8 cellular contexts compared by ENCODE assay signal in genomic region chr19:4914736-4915501, GRCh38. TPM values are rescaled to one million over a fixed set of nuclear protein-coding genes. Genes with fewer than 3 reads are reported as not detected.
DNase-seq lines count a peak whose midpoint lies in the region; ATAC-seq and TF ChIP-seq lines count a peak whose summit lies in the region.

No MANE protein-coding gene starts in this region.

- whole genome bisulfite sequencing in upper lobe of left lung, 2 donors: 71 to 77% methylated on average over 18 to 23 of the region's 23 CpGs

- no peaks in the 10 kb centered on the region for H3K27me3 ChIP-seq in upper lobe of left lung

- H3K27ac Mint-ChIP-seq in activated B cell treated with CpG ODN at 0.5 μM for 24 hours: peak overlapping the region; percentile 93
- peak overlapping the region; percentile 97 to 100 (median 99) for H3K27ac Mint-ChIP-seq in naive thymus-derived CD8-positive, alpha-beta T cell

- CTCF ChIA-PET in activated B cell treated with CpG ODN at 0.5 μM for 24 hours (lab: Charles Lee): interaction anchor here (1.0 to 4.3 kb wide), 3 partner anchors 42 to 106 kb away, joined by 3 to 111 read pairs (median 4); no protein-coding TSS in a partner anchor

- DNase-seq in HS-5 (ENCODE audit: low read depth) (peak; percentile 84), activated B cell treated with CpG ODN at 0.5 μM for 24 hours (no peak), cardiac fibroblast (ENCODE audit: low read depth in 2 of 2) (peak; percentile 73 to 82), upper lobe of left lung (peak in 1 of 2 donors; percentile 71), NCI-H2227 (lab: John Stamatoyannopoulos, UW; ENCODE audit: unreplicated experiment) (no peak), NCI-H2029 treated with DMSO at 0.1 percent for 48 hours (lab: John Stamatoyannopoulos, UW) (no peak)
- DNase-seq in naive thymus-derived CD8-positive, alpha-beta T cell: peak; percentile 54 to 89 (median 62)

- TF ChIP-seq POLR2A in upper lobe of left lung (IDR thresholded peaks at IDR 0.05): no peak

- peak overlapping the region in 3 of 4 donors; percentile 54 to 86 (median 85) for H3K27ac ChIP-seq in upper lobe of left lung

- POLR2A ChIA-PET in activated B cell treated with CpG ODN at 0.5 μM for 24 hours (lab: Charles Lee): interaction anchor here (2.0 to 2.7 kb wide), 2 partner anchors 48 to 54 kb away, joined by 13 to 23 read pairs; partner anchors contain the start of genes KDM4B and PLIN3
- POLR2A ChIA-PET in naive thymus-derived CD8-positive, alpha-beta T cell (lab: Charles Lee): interaction anchor here (1.0 to 4.4 kb wide), 7 partner anchors 11 to 264 kb away, joined by 3 to 63 read pairs (median 13); partner anchors contain the start of genes FEM1A, KDM4B and PLIN3

- TF ChIP-seq EP300 in upper lobe of left lung (IDR thresholded peaks at IDR 0.05): no peak

- peak overlapping the region; percentile 98 for H3K4me3 Mint-ChIP-seq in activated B cell treated with CpG ODN at 0.5 μM for 24 hours
- H3K4me3 Mint-ChIP-seq in naive thymus-derived CD8-positive, alpha-beta T cell: peak overlapping the region; percentile 97 to 100 (median 100)

- no peaks in the 10 kb centered on the region for H3K9me3 Mint-ChIP-seq in activated B cell treated with CpG ODN at 0.5 μM for 24 hours
- no peaks in the 10 kb centered on the region for H3K9me3 Mint-ChIP-seq in naive thymus-derived CD8-positive, alpha-beta T cell

- TF ChIP-seq CTCF in activated B cell treated with CpG ODN at 0.5 μM for 24 hours (IDR thresholded peaks at IDR 0.05): no peak
- no peak for TF ChIP-seq CTCF in cardiac fibroblast (IDR thresholded peaks at IDR 0.05; ENCODE audit: low read depth, low read length)
- no peak for TF ChIP-seq CTCF in upper lobe of left lung (IDR thresholded peaks at IDR 0.05)

- H3K36me3 ChIP-seq in upper lobe of left lung: no peaks in the 10 kb centered on the region

- H3K9me3 ChIP-seq in upper lobe of left lung: no peaks in the 10 kb centered on the region

- peak; percentile 43 for ATAC-seq in activated B cell treated with CpG ODN at 0.5 μM for 24 hours (ENCODE audit: low read depth)
- peak; percentile 54 to 64 for ATAC-seq in naive thymus-derived CD8-positive, alpha-beta T cell
- peak; percentile 5 to 73 for ATAC-seq in upper lobe of left lung (ENCODE audit: low FRiP score in 2 of 2)
- ATAC-seq in GM19455 (IDR thresholded peaks at IDR 0.05; ENCODE audit: unreplicated experiment): no peak

- peaks cover 3% of the 10 kb centered on the region for H3K36me3 Mint-ChIP-seq in activated B cell treated with CpG ODN at 0.5 μM for 24 hours (ENCODE audit: low read depth)
- peaks cover 0 to 21% (median 12%) of the 10 kb centered on the region in 3 donors for H3K36me3 Mint-ChIP-seq in naive thymus-derived CD8-positive, alpha-beta T cell

- intact Hi-C loops in activated B cell treated with CpG ODN at 0.5 μM for 24 hours (cut with micrococcal nuclease): loop anchor here (5.0 kb wide), 1 partner anchor 217 kb away; no protein-coding TSS in a partner anchor

- H3K4me1 Mint-ChIP-seq in activated B cell treated with CpG ODN at 0.5 μM for 24 hours: peaks cover 66% of the 10 kb centered on the region
- H3K4me1 Mint-ChIP-seq in naive thymus-derived CD8-positive, alpha-beta T cell: peaks cover 22 to 68% (median 53%) of the 10 kb centered on the region in 4 donors

- no peak overlapping the region for H3K4me3 ChIP-seq in cardiac fibroblast (replicated peaks in 1 of 2; ENCODE audit: low read depth in 2 of 2, low read length in 2 of 2)
- peak overlapping the region in 3 of 4 donors; percentile 31 to 46 (median 45) for H3K4me3 ChIP-seq in upper lobe of left lung

- H3K27me3 Mint-ChIP-seq in activated B cell treated with CpG ODN at 0.5 μM for 24 hours: no peaks in the 10 kb centered on the region
- no peaks in the 10 kb centered on the region for H3K27me3 Mint-ChIP-seq in naive thymus-derived CD8-positive, alpha-beta T cell

- peaks cover 15 to 37% (median 21%) of the 10 kb centered on the region in 4 donors for H3K4me1 ChIP-seq in upper lobe of left lung

RNA-seq across cellular contexts. Expression of gene UHRF1, which starts 5.6 kb away (rescaled TPM):
- total RNA-seq in activated B cell treated with CpG ODN at 0.5 μM for 24 hours (6.5 and 7.8 TPM in 2 replicates), upper lobe of left lung (1 to 10 TPM; 1.0 to 5.1 (median 2.3) TPM)
- under 1 TPM; 0.30 to 0.36 TPM for total RNA-seq in naive thymus-derived CD8-positive, alpha-beta T cell
- under 1 TPM; 0.07 to 0.52 (median 0.09) TPM for polyA plus RNA-seq in naive thymus-derived CD8-positive, alpha-beta T cell

RNA-seq across cellular contexts. Expression of gene ARRDC5, which starts 12.2 kb away (rescaled TPM):
- 4.3 and 5.0 TPM in 2 replicates for total RNA-seq in activated B cell treated with CpG ODN at 0.5 μM for 24 hours
- total RNA-seq in naive thymus-derived CD8-positive, alpha-beta T cell: 10 to 100 TPM; 28.7 to 34.2 TPM
- 1 to 10 TPM; 2.3 to 5.9 (median 3.6) TPM for polyA plus RNA-seq in naive thymus-derived CD8-positive, alpha-beta T cell
- 1 to 10 TPM in 2 of 6 donors, under 1 TPM in 3, not detected in 1; 0.34 to 6.8 (median 0.83) TPM for total RNA-seq in upper lobe of left lung

RNA-seq across cellular contexts. Expression of gene PLIN3, which starts 47.5 kb away (rescaled TPM):
- total RNA-seq in activated B cell treated with CpG ODN at 0.5 μM for 24 hours (28.7 and 29.0 TPM in 2 replicates), upper lobe of left lung (10 to 100 TPM; 29.3 to 55.1 (median 38.4) TPM)
- 10 to 100 TPM; 15.9 to 17.3 TPM for total RNA-seq in naive thymus-derived CD8-positive, alpha-beta T cell
- 10 to 100 TPM; 14.1 to 17.3 (median 15.2) TPM for polyA plus RNA-seq in naive thymus-derived CD8-positive, alpha-beta T cell

RNA-seq across cellular contexts. Expression of gene KDM4B, which starts 54.0 kb away (rescaled TPM):
- total RNA-seq in activated B cell treated with CpG ODN at 0.5 μM for 24 hours (76.4 and 88.9 TPM in 2 replicates), upper lobe of left lung (100 to 1,000 TPM in 1 of 6 donors, 10 to 100 TPM in 5; 28.1 to 112 (median 38.2) TPM)
- 10 to 100 TPM; 44.0 to 50.1 TPM for total RNA-seq in naive thymus-derived CD8-positive, alpha-beta T cell
- 10 to 100 TPM; 14.3 to 18.7 (median 14.7) TPM for polyA plus RNA-seq in naive thymus-derived CD8-positive, alpha-beta T cell

Comparison
In these comparisons a context has a peak if more than half of its experiments do, and no peak if none do; other contexts are left out.
1. DNase-seq: peak in HS-5 (single experiment), cardiac fibroblast (2 of 2) and naive thymus-derived CD8-positive, alpha-beta T cell (10 of 10); none in activated B cell treated with CpG ODN at 0.5 μM for 24 hours (single experiment), NCI-H2227 (single experiment) and NCI-H2029 treated with DMSO at 0.1 percent for 48 hours (single experiment).
2. H3K4me3 ChIP-seq: peak in upper lobe of left lung (3 of 4); none in cardiac fibroblast (0 of 2).